20 cellular contexts compared by ENCODE assay signal in genomic region chr11:108863528-108863927, GRCh38.
"Had no signal": no experiment of that assay in that cellular context is flagged by ENCODE, and none has a peak within 500 bp of the region (broad histone marks: within the 10 kb centered on the region; RNA-seq: fewer than 3 reads in every experiment).

No MANE protein-coding gene starts in this region.

- H3K27me3 ChIP-seq: esophagus muscularis mucosa, foreskin keratinocyte, heart right ventricle, pancreas, stomach, thyroid gland, upper lobe of right lung had no signal

- DNase-seq: activated CD4-positive, alpha-beta T cell treated with anti-CD3 and anti-CD28 coated beads for 36 hours; activated CD4-positive, CD25-positive, alpha-beta regulatory T cell; activated effector memory CD4-positive, alpha-beta T cell treated with Interleukin-2 at 50 U/mL for 16 hours; activated naive CD4-positive, alpha-beta T cell treated with Interleukin-2 at 50 U/mL for 16 hours; endodermal cell; foreskin keratinocyte; heart right ventricle; lower lobe of right lung; mesenchymal stem cell; pancreas; stimulated activated CD4-positive, alpha-beta T cell treated with anti-CD3 and anti-CD28 coated beads, Interleukin-15, amount 100 ng/mL, for 24 hours; stimulated activated CD4-positive, alpha-beta T cell treated with anti-CD3 and anti-CD28 coated beads, Interleukin-2, amount 100 ng/mL, for 24 hours; stimulated activated naive B cell treated with anti-CD40 and anti-IgM and Interleukin-4, amounts not matched to agents 10 μg/mL and 1 μg/mL and 100 μg/mL, for 72 hours; stomach; thyroid gland; upper lobe of right lung had no signal

- H3K27ac ChIP-seq: esophagus muscularis mucosa, foreskin keratinocyte, heart right ventricle, lower lobe of right lung, pancreas, prostate gland, stomach, thyroid gland, upper lobe of right lung had no signal

- ATAC-seq: activated CD4-positive, alpha-beta T cell treated with anti-CD3 and anti-CD28 coated beads for 36 hours; foreskin keratinocyte; heart right ventricle; lower lobe of right lung; naive thymus-derived CD8-positive, alpha-beta T cell; pancreas; stimulated activated naive B cell treated with anti-CD40 and anti-IgM and Interleukin-4, amounts not matched to agents 10 μg/mL and 1 μg/mL and 100 μg/mL, for 72 hours; upper lobe of right lung had no signal

- H3K4me1 ChIP-seq: heart right ventricle, lower lobe of right lung, pancreas, prostate gland, stomach, thyroid gland, upper lobe of right lung had no signal

- H3K36me3 ChIP-seq: esophagus muscularis mucosa, heart right ventricle, lower lobe of right lung, pancreas, prostate gland, stomach, thyroid gland, upper lobe of right lung had no signal

- FAIRE-seq: bronchial epithelial cell, pancreas had no signal

- H3K4me3 ChIP-seq: esophagus muscularis mucosa, heart right ventricle, lower lobe of right lung, pancreas, prostate gland, stomach, thyroid gland, upper lobe of right lung had no signal

- H3K9me3 ChIP-seq: esophagus muscularis mucosa, heart right ventricle, lower lobe of right lung, pancreas, prostate gland, stomach, thyroid gland, upper lobe of right lung had no signal
